Comparison of ENCODE assay signal across 9 cellular contexts in the genomic region with DNA sequence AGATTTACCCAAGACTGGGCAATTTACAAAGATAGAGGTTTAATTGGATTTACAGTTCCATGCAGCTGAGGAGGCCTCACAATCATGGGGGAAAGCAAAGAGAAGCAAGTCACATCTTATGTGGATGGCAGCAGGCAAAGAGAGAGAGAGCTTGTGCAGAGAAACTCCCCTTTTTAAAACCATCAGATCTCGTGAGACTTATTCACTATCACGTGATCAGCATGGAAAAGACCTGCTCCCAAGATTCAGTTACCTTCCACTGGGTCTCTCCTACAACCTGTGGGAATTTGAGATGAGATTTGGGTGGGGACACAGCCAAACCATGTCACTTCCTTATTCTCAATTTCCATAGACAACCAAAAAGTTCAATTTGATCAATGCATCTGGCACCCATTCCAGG. TPM values are rescaled to one million over a fixed set of nuclear protein-coding genes. Genes with fewer than 3 reads are reported as not detected.
"Had no signal": no experiment of that assay in that cellular context is flagged by ENCODE, and none has a peak within 500 bp of the region (broad histone marks: within the 10 kb centered on the region; RNA-seq: fewer than 3 reads in every experiment).

No MANE protein-coding gene starts in this region.

- FAIRE-seq: HTR-8/SVneo had no signal

- H3K27ac ChIP-seq: HL-60, KMS-11 had no signal

- DNase-seq: IMR-90, KBM-7, KG1 had no signal

- H3K4me2 ChIP-seq: KMS-11 had no signal

- H3K9ac ChIP-seq: KMS-11 had no signal

RNA-seq across cellular contexts. Expression of a gene that starts 24.9 kb away (rescaled TPM):
- total RNA-seq: HT-29, HT1080, IMR-90 had no signal
- polyA plus RNA-seq: IgD-negative memory B cell, IMR-90 had no signal
